35 cellular contexts compared by ENCODE assay signal in the genomic region with DNA sequence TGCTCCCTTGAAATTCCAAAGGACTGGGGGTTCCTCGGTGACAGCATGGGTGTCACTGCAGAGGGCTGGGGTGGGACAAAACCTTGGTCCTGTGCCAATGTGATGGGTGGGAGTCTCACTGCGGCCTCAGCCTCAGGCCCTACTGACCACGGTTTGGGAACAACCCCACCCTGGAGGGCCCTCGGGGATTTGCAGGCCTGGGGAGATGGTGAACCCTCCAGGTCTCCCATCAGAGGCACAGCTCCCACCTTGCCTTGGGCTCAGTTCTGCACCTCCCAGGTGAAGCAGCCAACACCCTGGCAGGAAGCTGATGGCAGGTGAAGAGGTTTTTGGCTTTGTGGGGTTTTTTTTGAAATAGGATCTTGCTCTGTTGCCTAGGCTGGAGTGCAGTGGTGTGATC.
"Had no signal": no experiment of that assay in that cellular context is flagged by ENCODE, and none has a peak within 500 bp of the region (broad histone marks: within the 10 kb centered on the region; RNA-seq: fewer than 3 reads in every experiment).

No MANE protein-coding gene starts in this region.

- H3K4me3 Mint-ChIP-seq: activated B cell treated with CpG ODN at 0.5 μM for 24 hours; activated CD8-positive, alpha-beta memory T cell treated with anti-CD3 and anti-CD28 coated beads, Interleukin-2, amount 10 ng/mL, durations not matched to agents 7 days and 5 days; activated CD8-positive, alpha-beta T cell treated with anti-CD3 and anti-CD28 coated beads, Interleukin-2, amount 10 ng/mL, durations not matched to agents 7 days and 5 days; activated naive CD8-positive, alpha-beta T cell; activated T-cell treated with anti-CD3 and anti-CD28 coated beads, Interleukin-2, amount 50 U/mL, for 24 hours; activated T-cell treated with anti-CD3 and anti-CD28 coated beads, Interleukin-2, amount 50 U/mL, for 72 hours; activated T-helper 17 cell treated with anti-CD3 and anti-CD28 coated beads, Interleukin-2, amount 50 U/mL, for 72 hours; effector memory CD8-positive, alpha-beta T cell; T-helper 17 cell; T-helper 2 cell treated with Interferon-gamma antibody and Interleukin-4, amounts not matched to agents 5 μg/mL and 100 μg/mL, for 36 hours had no signal

- DNase-seq: activated B cell treated with CpG ODN at 0.5 μM for 24 hours; activated CD4-positive, alpha-beta T cell treated with anti-CD3 and anti-CD28 coated beads for 48 hours; activated CD4-positive, alpha-beta T cell treated with anti-CD3 and anti-CD28 coated beads, Interleukin-2, amount 50 U/mL, for 1 hour; activated CD4-positive, alpha-beta T cell treated with anti-CD3 and anti-CD28 coated beads, Interleukin-2, amount 50 U/mL, for 48 hours; activated CD8-positive, alpha-beta memory T cell treated with anti-CD3 and anti-CD28 coated beads, Interleukin-2, amount 10 ng/mL, durations not matched to agents 7 days and 5 days; activated CD8-positive, alpha-beta memory T cell treated with anti-CD3 and anti-CD28 coated beads, Interleukin-2, amount 50 U/mL, for 4 hours; activated CD8-positive, alpha-beta T cell treated with anti-CD3 and anti-CD28 coated beads, Interleukin-2, amount 10 ng/mL, durations not matched to agents 7 days and 5 days; activated effector memory CD4-positive, alpha-beta T cell treated with Interleukin-2 at 50 U/mL for 16 hours; activated gamma-delta T cell treated with Interleukin-2 at 50 U/mL for 16 hours; activated naive CD4-positive, alpha-beta T cell treated with anti-CD3 and anti-CD28 coated beads, Interleukin-2, amount 50 U/mL, for 16 hours; activated naive CD4-positive, alpha-beta T cell treated with Interleukin-2 at 50 U/mL for 16 hours; activated T-cell treated with anti-CD3 and anti-CD28 coated beads, Interleukin-2, amount 50 U/mL, for 24 hours; activated T-cell treated with anti-CD3 and anti-CD28 coated beads, Interleukin-2, amount 50 U/mL, for 72 hours; amniotic stem cell; anterior cingulate cortex; body of pancreas; central memory CD4-positive, alpha-beta T cell; cerebellar nuclear complex; cortex of kidney; dermis blood vessel endothelial cell; effector CD4-positive, alpha-beta T cell; effector memory CD8-positive, alpha-beta T cell; esophagus squamous epithelium; foreskin melanocyte; heart right ventricle; T-helper 1 cell; T-helper 17 cell; T1000; WERI-Rb-1 had no signal

- H3K4me1 ChIP-seq: body of pancreas, esophagus squamous epithelium, gastroesophageal sphincter, heart right ventricle had no signal

- H3K36me3 ChIP-seq: esophagus squamous epithelium, gastroesophageal sphincter, heart right ventricle, WERI-Rb-1 had no signal

- H3K4me3 ChIP-seq: body of pancreas, esophagus squamous epithelium, gastroesophageal sphincter, heart right ventricle had no signal

- H3K9me3 Mint-ChIP-seq: activated B cell treated with CpG ODN at 0.5 μM for 24 hours; activated T-cell treated with anti-CD3 and anti-CD28 coated beads, Interleukin-2, amount 50 U/mL, for 24 hours; activated T-cell treated with anti-CD3 and anti-CD28 coated beads, Interleukin-2, amount 50 U/mL, for 72 hours; activated T-helper 17 cell treated with anti-CD3 and anti-CD28 coated beads, Interleukin-2, amount 50 U/mL, for 72 hours; effector memory CD8-positive, alpha-beta T cell; T-helper 2 cell treated with Interferon-gamma antibody and Interleukin-4, amounts not matched to agents 5 μg/mL and 100 μg/mL, for 36 hours had no signal

- H3K4me1 Mint-ChIP-seq: activated B cell treated with CpG ODN at 0.5 μM for 24 hours; activated CD8-positive, alpha-beta memory T cell treated with anti-CD3 and anti-CD28 coated beads, Interleukin-2, amount 10 ng/mL, durations not matched to agents 7 days and 5 days; activated T-helper 17 cell treated with anti-CD3 and anti-CD28 coated beads, Interleukin-2, amount 50 U/mL, for 72 hours; T-helper 17 cell had no signal

- H3K27ac Mint-ChIP-seq: activated B cell treated with CpG ODN at 0.5 μM for 24 hours; activated CD8-positive, alpha-beta memory T cell treated with anti-CD3 and anti-CD28 coated beads, Interleukin-2, amount 10 ng/mL, durations not matched to agents 7 days and 5 days; activated CD8-positive, alpha-beta T cell treated with anti-CD3 and anti-CD28 coated beads, Interleukin-2, amount 10 ng/mL, durations not matched to agents 7 days and 5 days; activated naive CD8-positive, alpha-beta T cell; activated T-cell treated with anti-CD3 and anti-CD28 coated beads, Interleukin-2, amount 50 U/mL, for 24 hours; activated T-cell treated with anti-CD3 and anti-CD28 coated beads, Interleukin-2, amount 50 U/mL, for 72 hours; activated T-helper 17 cell treated with anti-CD3 and anti-CD28 coated beads, Interleukin-2, amount 50 U/mL, for 72 hours; effector memory CD8-positive, alpha-beta T cell; T-helper 17 cell; T-helper 2 cell treated with Interferon-gamma antibody and Interleukin-4, amounts not matched to agents 5 μg/mL and 100 μg/mL, for 36 hours had no signal

- H3K9me3 ChIP-seq: body of pancreas, esophagus squamous epithelium, gastroesophageal sphincter, heart right ventricle had no signal

- H3K36me3 Mint-ChIP-seq: activated CD8-positive, alpha-beta memory T cell treated with anti-CD3 and anti-CD28 coated beads, Interleukin-2, amount 10 ng/mL, durations not matched to agents 7 days and 5 days; activated naive CD8-positive, alpha-beta T cell had no signal

- H3K27me3 ChIP-seq: body of pancreas had no signal

- ATAC-seq: activated CD4-positive, CD25-positive, alpha-beta regulatory T cell treated with anti-CD3 and anti-CD28 coated beads, Interleukin-2, amount 50 U/mL, for 24 hours; activated CD8-positive, alpha-beta memory T cell treated with anti-CD3 and anti-CD28 coated beads, Interleukin-2, amount 10 ng/mL, durations not matched to agents 7 days and 5 days; activated CD8-positive, alpha-beta T cell treated with anti-CD3 and anti-CD28 coated beads, Interleukin-2, amount 10 ng/mL, durations not matched to agents 7 days and 5 days; activated T-cell treated with anti-CD3 and anti-CD28 coated beads, Interleukin-2, amount 50 U/mL, for 72 hours; activated T-helper 17 cell treated with anti-CD3 and anti-CD28 coated beads, Interleukin-2, amount 50 U/mL, for 72 hours; body of pancreas; effector memory CD8-positive, alpha-beta T cell; gastroesophageal sphincter; heart right ventricle; T-helper 17 cell had no signal

- H3K27ac ChIP-seq: body of pancreas, epithelial cell of prostate, esophagus squamous epithelium, gastroesophageal sphincter, heart right ventricle, WERI-Rb-1 had no signal
